In the genomic region with DNA sequence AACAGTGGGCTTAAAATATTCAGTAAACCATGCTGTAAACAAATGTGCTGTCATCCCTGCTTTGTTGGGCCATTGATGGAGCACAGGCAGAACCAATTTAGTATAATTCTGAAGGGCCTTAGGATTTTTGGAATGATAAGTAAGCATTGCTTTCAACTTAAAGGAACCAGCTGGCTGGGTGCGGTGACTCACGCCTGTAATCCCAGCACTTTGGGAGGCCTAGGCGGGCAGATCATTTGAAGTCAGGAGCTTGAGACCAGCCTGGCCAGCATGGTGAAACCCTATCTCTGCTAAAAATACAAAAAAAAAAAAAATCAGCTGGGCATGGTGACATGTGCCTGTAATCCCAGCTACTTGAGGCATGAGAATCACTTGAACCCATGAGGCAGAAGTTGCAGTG, we compare ENCODE assay signal across 2 cellular contexts. TPM values are rescaled to one million over a fixed set of nuclear protein-coding genes. Genes with fewer than 3 reads are reported as not detected.
"Had no signal": no experiment of that assay in that cellular context is flagged by ENCODE, and none has a peak within 500 bp of the region (broad histone marks: within the 10 kb centered on the region; RNA-seq: fewer than 3 reads in every experiment).

No MANE protein-coding gene starts in this region.

RNA-seq across cellular contexts. Expression of a gene that starts 4.1 kb away (rescaled TPM):
- total RNA-seq: G401 had no signal

RNA-seq across cellular contexts. Expression of a gene that starts 41.4 kb away (rescaled TPM):
- total RNA-seq: G401, GM12878 had no signal

RNA-seq across cellular contexts. Expression of a gene that starts 41.6 kb away (rescaled TPM):
- total RNA-seq: G401, GM12878 had no signal
- polyA plus RNA-seq: GM12878 had no signal

RNA-seq across cellular contexts. Expression of a gene that starts 50.0 kb away (rescaled TPM):
- total RNA-seq: G401, GM12878 had no signal
- polyA plus RNA-seq: GM12878 had no signal
